In genomic region chrX:107675823-107676555, GRCh38 we compare ENCODE assay signal across 8 cellular contexts. TPM values are rescaled to one million over a fixed set of nuclear protein-coding genes. Genes with fewer than 3 reads are reported as not detected.
A peak's percentile ranks its signal among the peaks of the same experiment; 100 is the strongest.
DNase-seq lines count a peak whose midpoint lies in the region; ATAC-seq and TF ChIP-seq lines count a peak whose summit lies in the region.

No MANE protein-coding gene starts in this region.

- H3K4me3 ChIP-seq in thoracic aorta, result peak overlapping the region; percentile 82

- H3K36me3 ChIP-seq in thoracic aorta, result no peaks in the 10 kb centered on the region

- DNase-seq in EH (ENCODE audit: low read depth) (peak; percentile 39), NCI-H2171 (lab: John Stamatoyannopoulos, UW) (peak; percentile 20), left kidney (ENCODE audit: low read depth, low spot score) (peak; percentile 31), thoracic aorta (ENCODE audit: low spot score) (no peak)

- H3K27ac ChIP-seq in angular gyrus (ENCODE audit: low read depth, low read length) (peak overlapping the region; percentile 59), thoracic aorta (peak overlapping the region; percentile 96 to 98)

- no peak for ATAC-seq in thoracic aorta (ENCODE audit: insufficient number of reproducible peaks, low FRiP score, low read depth)
- ATAC-seq in HG02642 (IDR thresholded peaks at IDR 0.05; ENCODE audit: poor library complexity, unreplicated experiment), result no peak
- no peak for ATAC-seq in GM19035 (IDR thresholded peaks at IDR 0.05; ENCODE audit: unreplicated experiment)
- ATAC-seq in HG02938 (IDR thresholded peaks at IDR 0.05; ENCODE audit: unreplicated experiment), result no peak

- H3K9me3 ChIP-seq in thoracic aorta, result no peaks in the 10 kb centered on the region

- H3K4me1 ChIP-seq in thoracic aorta (ENCODE audit: control insufficient read depth in 1 of 2, low read depth in 2 of 2), result peaks cover 29 to 55% of the 10 kb centered on the region in 2 donors

- H3K27me3 ChIP-seq in thoracic aorta (replicated peaks; ENCODE audit: insufficient read depth), result no peaks in the 10 kb centered on the region

- no peak for TF ChIP-seq CTCF in thoracic aorta (IDR thresholded peaks at IDR 0.05)

RNA-seq across cellular contexts. Expression of gene PRPS1, which starts 47.7 kb away (rescaled TPM):
- total RNA-seq in thoracic aorta, result 10 to 100 TPM; 31.7 to 34.0 TPM
